Comparison of ENCODE assay signal across 9 cellular contexts in genomic region chr1:26110731-26111529, GRCh38. TPM values are rescaled to one million over a fixed set of nuclear protein-coding genes. Genes with fewer than 3 reads are reported as not detected.
DNase-seq lines count a peak whose midpoint lies in the region; ATAC-seq and TF ChIP-seq lines count a peak whose summit lies in the region.
"Had no signal": no experiment of that assay in that cellular context is flagged by ENCODE, and none has a peak within 500 bp of the region (broad histone marks: within the 10 kb centered on the region; RNA-seq: fewer than 3 reads in every experiment).

No MANE protein-coding gene starts in this region.

- CTCF ChIA-PET in BJ (lab: Yijun Ruan, JAX), result interaction anchor here (0.6 to 6.0 kb wide), 3 partner anchors 15 to 59 kb away, joined by 4 to 32 read pairs (median 5); partner anchors contain the start of gene ZNF593

- peak; percentile 52 for ATAC-seq in HG03342 (IDR thresholded peaks at IDR 0.05; ENCODE audit: unreplicated experiment)

- H3K4me1 ChIP-seq in endocrine pancreas (ENCODE audit: control insufficient read depth, insufficient read depth, low read length), result peaks cover 8% of the 10 kb centered on the region

- TF ChIP-seq CTCF in BJ (IDR thresholded peaks at IDR 0.05; ENCODE audit: insufficient read depth, low read depth, low read length) (no peak), mesothelial cell of epicardium (IDR thresholded peaks at IDR 0.05; ENCODE audit: unreplicated experiment) (no peak)

- H3K27me3 ChIP-seq in BJ (ENCODE audit: control insufficient read depth, insufficient read depth, low read length) (no peaks in the 10 kb centered on the region), endocrine pancreas (ENCODE audit: control insufficient read depth, insufficient read depth, low read length) (no peaks in the 10 kb centered on the region)

- H3K27ac Mint-ChIP-seq in mesothelial cell of epicardium, result peak overlapping the region; percentile 90

- H3K9ac ChIP-seq in endocrine pancreas (ENCODE audit: control insufficient read depth, insufficient read depth, low read length), result peak overlapping the region; percentile 98

- peaks cover 8% of the 10 kb centered on the region for H3K36me3 Mint-ChIP-seq in mesothelial cell of epicardium

- H3K9me3 Mint-ChIP-seq in mesothelial cell of epicardium, result no peaks in the 10 kb centered on the region

- peak overlapping the region; percentile 81 for H3K4me3 Mint-ChIP-seq in mesothelial cell of epicardium

- DNase-seq in BJ (ENCODE audit: low read depth) (no peak), NCI-H82 (lab: John Stamatoyannopoulos, UW) (peak; percentile 87), mesothelial cell of epicardium (ENCODE audit: low spot score in 2 of 2, unreplicated experiment in 2 of 2) (peak; percentile 73 to 87)
- peak; percentile 37 to 43 (median 42) for DNase-seq in activated CD8-positive, alpha-beta memory T cell treated with anti-CD3 and anti-CD28 coated beads for 48 hours (ENCODE audit: low read depth in 2 of 3, low spot score in 2 of 3)
- DNase-seq in stimulated activated CD8-positive, alpha-beta memory T cell treated with anti-CD3 and anti-CD28 coated beads, Interleukin-15, amount 100 ng/mL, for 48 hours (ENCODE audit: low read depth in 2 of 2), result peak; percentile 54 to 60

- no peaks in the 10 kb centered on the region for H3K27me3 Mint-ChIP-seq in mesothelial cell of epicardium (ENCODE audit: low read depth)

- H3K4me1 Mint-ChIP-seq in mesothelial cell of epicardium, result peaks cover 25% of the 10 kb centered on the region

- POLR2A ChIA-PET in BJ (lab: Charles Lee), result no interaction called here

- H3K36me3 ChIP-seq in BJ (ENCODE audit: control insufficient read depth, insufficient read depth, low read length), result no peaks in the 10 kb centered on the region; the same call in 1 of the 2 replicates
- H3K36me3 ChIP-seq in endocrine pancreas (ENCODE audit: control insufficient read depth, insufficient read depth, low read length), result no peaks in the 10 kb centered on the region

- H3K9me3 ChIP-seq in endocrine pancreas (ENCODE audit: control insufficient read depth, low read length), result no peaks in the 10 kb centered on the region

- H3K4me3 ChIP-seq in BJ (ENCODE audit: low read depth, low read length), result peak overlapping the region; percentile 98
- peak overlapping the region; percentile 58 for H3K4me3 ChIP-seq in endocrine pancreas (ENCODE audit: control insufficient read depth, insufficient read depth, low read length)

- peak; percentile 64 for TF ChIP-seq POLR2A in GM19099 (IDR thresholded peaks at IDR 0.05; ENCODE audit: extremely low read depth, insufficient read length, low read depth)

RNA-seq across cellular contexts. Expression of gene PDIK1L, which starts 0.7 kb away (rescaled TPM):
- 1.4 and 2.9 TPM in 2 replicates for polyA plus RNA-seq in BJ (2011; rRNA removed)
- polyA minus RNA-seq in BJ (2011; rRNA and poly(A)+ RNA removed), result 2.5 and 2.7 TPM in 2 replicates
- total RNA-seq in mesothelial cell of epicardium, result 18.3 to 19.4 TPM (median 19.1 TPM) in 3 replicates

RNA-seq across cellular contexts. Expression of gene TRIM63, which starts 43.5 kb away (rescaled TPM):
- polyA plus RNA-seq in BJ (2011; rRNA removed), result not detected in 2 replicates
- not detected in 2 replicates for polyA minus RNA-seq in BJ (2011; rRNA and poly(A)+ RNA removed)
- 1.4 to 1.9 TPM (median 1.7 TPM) in 3 replicates for total RNA-seq in mesothelial cell of epicardium
- total RNA-seq: T-helper 2 cell treated with Interferon-gamma antibody and Interleukin-4, amounts not matched to agents 100 ng/mL and 5 ng/mL, for 36 hours had no signal

RNA-seq across cellular contexts. Expression of gene FAM110D, which starts 47.9 kb away (rescaled TPM):
- polyA plus RNA-seq in BJ (2011; rRNA removed), result not detected in 2 replicates
- not detected in 2 replicates for polyA minus RNA-seq in BJ (2011; rRNA and poly(A)+ RNA removed)
- total RNA-seq in mesothelial cell of epicardium, result 0.58 to 0.84 TPM (median 0.69 TPM) in 3 replicates
- total RNA-seq: T-helper 2 cell treated with Interferon-gamma antibody and Interleukin-4, amounts not matched to agents 100 ng/mL and 5 ng/mL, for 36 hours had no signal

RNA-seq across cellular contexts. Expression of gene C1orf232, which starts 57.8 kb away (rescaled TPM):
- polyA plus RNA-seq in BJ (2011; rRNA removed), result not detected in 2 replicates
- not detected in 2 replicates for polyA minus RNA-seq in BJ (2011; rRNA and poly(A)+ RNA removed)
- not detected in 3 replicates for total RNA-seq in mesothelial cell of epicardium
- total RNA-seq: T-helper 2 cell treated with Interferon-gamma antibody and Interleukin-4, amounts not matched to agents 100 ng/mL and 5 ng/mL, for 36 hours had no signal

RNA-seq across cellular contexts. Expression of gene ZNF593, which starts 58.8 kb away (rescaled TPM):
- 26.3 and 30.2 TPM in 2 replicates for polyA plus RNA-seq in BJ (2011; rRNA removed)
- 6.9 and 12.2 TPM in 2 replicates for polyA minus RNA-seq in BJ (2011; rRNA and poly(A)+ RNA removed)
- 27.1 to 28.7 TPM (median 28.6 TPM) in 3 replicates for total RNA-seq in mesothelial cell of epicardium
